Comparison of ENCODE assay signal across 8 cellular contexts in the genomic region with DNA sequence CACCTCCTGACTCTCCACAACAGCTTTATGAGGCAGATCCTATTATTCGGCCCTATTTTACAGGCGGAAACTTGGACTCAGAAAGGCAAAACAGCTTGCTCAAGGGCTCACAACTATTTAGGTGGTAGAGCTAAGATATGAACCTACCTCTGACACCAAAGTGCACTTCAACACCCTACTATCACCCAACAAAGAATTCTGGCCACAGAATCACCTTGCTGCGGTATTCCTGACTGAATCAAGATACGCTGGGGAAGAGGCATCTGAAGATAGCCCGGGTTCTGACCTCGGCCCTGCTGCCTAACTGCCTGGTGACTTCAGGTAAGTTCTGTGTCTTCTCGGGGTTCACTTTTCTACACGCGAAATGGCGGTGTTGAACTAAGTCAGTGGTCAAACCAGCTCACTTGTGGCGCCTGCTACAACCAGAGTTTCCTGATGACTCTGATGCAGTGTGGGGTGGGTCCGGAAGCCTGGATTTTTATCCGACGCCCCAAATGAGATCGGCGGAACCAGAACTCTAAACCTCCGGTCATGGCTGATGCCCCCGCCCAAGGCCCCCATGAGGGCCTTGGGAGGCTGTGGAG. TPM values are rescaled to one million over a fixed set of nuclear protein-coding genes. Genes with fewer than 3 reads are reported as not detected.
DNase-seq lines count a peak whose midpoint lies in the region; ATAC-seq and TF ChIP-seq lines count a peak whose summit lies in the region.

No MANE protein-coding gene starts in this region.

- peak overlapping the region; percentile 99 for H3K27ac ChIP-seq in CD4-positive, CD25-positive, alpha-beta regulatory T cell (ENCODE audit: insufficient read depth, low read length, poor library complexity, severe bottlenecking)
- peak overlapping the region; percentile 86 to 95 (median 94) for H3K27ac ChIP-seq in body of pancreas

- no peak for DNase-seq in CD4-positive, CD25-positive, alpha-beta regulatory T cell
- DNase-seq in body of pancreas (peak in 1 of 4 donors; percentile 13), DMS153 (lab: John Stamatoyannopoulos, UW) (no peak), midbrain (lab: John Stamatoyannopoulos, UW) (no peak), SK-N-DZ (ENCODE audit: low spot score) (no peak)

- peaks cover 8% of the 10 kb centered on the region for H3K36me3 ChIP-seq in CD4-positive, CD25-positive, alpha-beta regulatory T cell (ENCODE audit: control insufficient read depth, insufficient read depth, low read length)
- no peaks in the 10 kb centered on the region for H3K36me3 ChIP-seq in body of pancreas (replicated peaks in 1 of 2; ENCODE audit: insufficient read depth in 1 of 2, low read depth in 2 of 2)

- H3K36me3 Mint-ChIP-seq in CD4-positive, CD25-positive, alpha-beta regulatory T cell: no peaks in the 10 kb centered on the region

- peak overlapping the region; percentile 100 for H3K27ac Mint-ChIP-seq in CD4-positive, CD25-positive, alpha-beta regulatory T cell

- 0 to 4% methylated on average over 16 of the region's 18 CpGs for WGBS in body of pancreas, 2 donors

- intact Hi-C loops in body of pancreas (cut with DNase I): no loop called here

- TF ChIP-seq POLR2A in body of pancreas (IDR thresholded peaks at IDR 0.05): no peak

- peak overlapping the region; percentile 97 to 99 (median 98) for H3K4me3 Mint-ChIP-seq in CD4-positive, CD25-positive, alpha-beta regulatory T cell

- H3K27me3 Mint-ChIP-seq in CD4-positive, CD25-positive, alpha-beta regulatory T cell: peaks cover 8% of the 10 kb centered on the region

- H3K4me1 ChIP-seq in CD4-positive, CD25-positive, alpha-beta regulatory T cell (ENCODE audit: control insufficient read depth, insufficient read depth, low read length, poor library complexity, severe bottlenecking): peaks cover 21% of the 10 kb centered on the region
- peaks cover 51% of the 10 kb centered on the region for H3K4me1 ChIP-seq in body of pancreas
- peaks cover 49% of the 10 kb centered on the region for H3K4me1 ChIP-seq in mononuclear cell (ENCODE audit: insufficient read depth, low read length)

- H3K9me3 ChIP-seq in CD4-positive, CD25-positive, alpha-beta regulatory T cell (ENCODE audit: control insufficient read depth in 2 of 2, low read length in 2 of 2): no peaks in the 10 kb centered on the region
- no peaks in the 10 kb centered on the region for H3K9me3 ChIP-seq in body of pancreas
- H3K9me3 ChIP-seq in mononuclear cell (ENCODE audit: low read depth, low read length): no peaks in the 10 kb centered on the region

- H3K9me3 Mint-ChIP-seq in CD4-positive, CD25-positive, alpha-beta regulatory T cell: peaks cover 0 to 9% (median 0%) of the 10 kb centered on the region in 7 donors

- ATAC-seq in CD4-positive, CD25-positive, alpha-beta regulatory T cell (ENCODE audit: low read depth in 2 of 2): peak; percentile 29 to 33
- ATAC-seq in HG03135 (IDR thresholded peaks at IDR 0.05; ENCODE audit: unreplicated experiment): peak; percentile 11
- ATAC-seq in body of pancreas: peak; percentile 8
- no peak for ATAC-seq in HG02571 (IDR thresholded peaks at IDR 0.05; ENCODE audit: unreplicated experiment)

- H3K4me1 Mint-ChIP-seq in CD4-positive, CD25-positive, alpha-beta regulatory T cell: peaks cover 10 to 46% (median 28%) of the 10 kb centered on the region in 4 donors

- H3K27me3 ChIP-seq in CD4-positive, CD25-positive, alpha-beta regulatory T cell (ENCODE audit: control insufficient read depth, insufficient read depth, low read length): no peaks in the 10 kb centered on the region
- no peaks in the 10 kb centered on the region for H3K27me3 ChIP-seq in body of pancreas
- H3K27me3 ChIP-seq in mononuclear cell (ENCODE audit: insufficient read depth, low read length): no peaks in the 10 kb centered on the region

- no peak for TF ChIP-seq CTCF in body of pancreas (IDR thresholded peaks at IDR 0.05)

- peak overlapping the region; percentile 94 for H3K4me3 ChIP-seq in CD4-positive, CD25-positive, alpha-beta regulatory T cell (ENCODE audit: low read depth, low read length)
- peak overlapping the region; percentile 61 to 76 for H3K4me3 ChIP-seq in body of pancreas
- peak overlapping the region; percentile 84 for H3K4me3 ChIP-seq in mononuclear cell (ENCODE audit: low read length)

RNA-seq across cellular contexts. Expression of gene PEF1, which starts 0.6 kb away (rescaled TPM):
- total RNA-seq in CD4-positive, CD25-positive, alpha-beta regulatory T cell: 58.8 TPM
- 100 to 1,000 TPM in 2 of 4 donors, 10 to 100 TPM in 2; 94.2 to 108 (median 101) TPM for polyA plus RNA-seq in CD4-positive, CD25-positive, alpha-beta regulatory T cell
- total RNA-seq in body of pancreas (10 to 100 TPM; 23.6 to 24.1 TPM), mononuclear cell (34.2 TPM)
- 52.4 and 54.0 TPM in 2 replicates for polyA plus RNA-seq in SK-N-DZ (2014; cell fraction: cytosol; rRNA removed)
- 29.5 and 32.3 TPM in 2 replicates for polyA plus RNA-seq in SK-N-DZ (2014; cell fraction: nucleus; rRNA removed)

RNA-seq across cellular contexts. Expression of gene HCRTR1, which starts 26.6 kb away (rescaled TPM):
- total RNA-seq in CD4-positive, CD25-positive, alpha-beta regulatory T cell: not detected
- not detected for polyA plus RNA-seq in CD4-positive, CD25-positive, alpha-beta regulatory T cell
- total RNA-seq in body of pancreas: not detected
- total RNA-seq in mononuclear cell: not detected
- not detected in 2 replicates for polyA plus RNA-seq in SK-N-DZ (2014; cell fraction: cytosol; rRNA removed)
- polyA plus RNA-seq in SK-N-DZ (2014; cell fraction: nucleus; rRNA removed): 0.31 TPM in 1 of 2 replicates, not detected in the other

RNA-seq across cellular contexts. Expression of gene COL16A1, which starts 59.7 kb away (rescaled TPM):
- total RNA-seq in CD4-positive, CD25-positive, alpha-beta regulatory T cell: not detected
- polyA plus RNA-seq in CD4-positive, CD25-positive, alpha-beta regulatory T cell: not detected
- 10 to 100 TPM; 10.1 to 15.8 TPM for total RNA-seq in body of pancreas
- 0.10 TPM for total RNA-seq in mononuclear cell
- 3.5 and 5.8 TPM in 2 replicates for polyA plus RNA-seq in SK-N-DZ (2014; cell fraction: cytosol; rRNA removed)
- polyA plus RNA-seq in SK-N-DZ (2014; cell fraction: nucleus; rRNA removed): 70.8 and 89.0 TPM in 2 replicates
